ENCODE assay signal across 12 cellular contexts in the genomic region with DNA sequence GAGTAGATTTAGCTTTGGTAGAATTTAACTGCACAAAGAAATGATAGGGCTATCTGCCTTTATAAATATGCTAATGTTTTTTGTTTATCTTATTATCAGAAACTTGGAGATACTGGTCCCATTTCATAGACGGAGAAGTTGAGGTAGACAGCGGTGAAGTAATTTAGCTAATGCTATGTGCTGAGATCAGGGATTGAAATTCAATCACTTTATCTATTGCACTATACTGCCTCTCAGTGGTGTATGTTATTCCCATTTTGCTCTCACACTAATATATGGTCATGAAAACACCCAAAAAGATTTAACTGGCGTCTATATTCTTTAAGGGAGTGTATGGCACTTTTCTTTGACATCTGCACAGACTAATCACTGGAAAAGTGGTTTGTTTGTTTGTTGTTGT.
DNase-seq lines count a peak whose midpoint lies in the region; ATAC-seq, FAIRE-seq and TF ChIP-seq lines count a peak whose summit lies in the region.
"Had no signal": no experiment of that assay in that cellular context is flagged by ENCODE, and none has a peak within 500 bp of the region (broad histone marks: within the 10 kb centered on the region; RNA-seq: fewer than 3 reads in every experiment).

No MANE protein-coding gene starts in this region.

- H3K4me3 ChIP-seq in A549, result no peak overlapping the region

- ATAC-seq in A549 (peak in 1 of 2 experiments; percentile 79; a peak in 4 of 6 replicates), foreskin keratinocyte (peak; percentile 63), Right ventricle myocardium inferior (no peak)
- ATAC-seq: T-helper 17 cell had no signal

- no peak overlapping the region for H3K27ac ChIP-seq in A549
- no peak overlapping the region for H3K27ac ChIP-seq in foreskin keratinocyte

- H3K9me3 ChIP-seq in A549, result no peaks in the 10 kb centered on the region

- intact Hi-C loops in Right ventricle myocardium inferior (cut with DNase I), result no loop called here

- 20% methylated on average over 3 of the region's 3 CpGs for WGBS in A549 (ENCODE audit: missing lambda C conversion rate)

- DNase-seq in A549 (ENCODE audit: low read depth in 1 of 2, low spot score in 1 of 2) (peak; percentile 18 to 20), GM13976 (ENCODE audit: low spot score) (peak; percentile 8), RPMI7951 (ENCODE audit: low read depth) (peak; percentile 19), foreskin keratinocyte (peak in 1 of 2 donors; percentile 19), activated gamma-delta T cell (lab: John Stamatoyannopoulos, UW) (no peak), COR-L47 (lab: John Stamatoyannopoulos, UW) (no peak), midbrain (lab: John Stamatoyannopoulos, UW) (no peak), Right ventricle myocardium inferior (ENCODE audit: missing footprints) (no peak)
- DNase-seq: activated naive CD4-positive, alpha-beta T cell treated with anti-CD3 and anti-CD28 coated beads, Interleukin-2, amount 10 ng/mL, durations not matched to agents 7 days and 5 days; KG1; stimulated activated CD4-positive, alpha-beta T cell treated with anti-CD3 and anti-CD28 coated beads, Interleukin-15, amount 100 ng/mL, for 24 hours; T-helper 17 cell had no signal

- H3K4me2 ChIP-seq in A549, result no peak overlapping the region

- no peak for TF ChIP-seq POLR2A in A549 (IDR thresholded peaks at IDR 0.05; ENCODE audit: low read length)

- FAIRE-seq in A549 (lab: Jason Lieb, UNC), result peak; percentile 18

- TF ChIP-seq RAD21 in A549 (conservative IDR thresholded peaks at IDR 0.05 in 1 of 2, IDR thresholded peaks at IDR 0.05 in 1 of 2), result peak; percentile 66 to 69

- POLR2A ChIA-PET in A549 (lab: Yijun Ruan, JAX), result no interaction called here

- peaks cover 21% of the 10 kb centered on the region for H3K27me3 ChIP-seq in foreskin keratinocyte

- no peak for TF ChIP-seq EP300 in A549 (IDR thresholded peaks at IDR 0.05)

- CTCF ChIA-PET in A549 (lab: Yijun Ruan, JAX), result interaction anchor here (0.7 to 3.3 kb wide), 10 partner anchors 10 to 1936 kb away, joined by 3 to 14 read pairs (median 4); no protein-coding TSS in a partner anchor

- in situ Hi-C loops in GM13976 (cut with MboI; ENCODE audit: low sequenced_read_pairs, unreplicated experiment), result no loop called here

- H3K4me1 ChIP-seq in A549 (no peaks in the 10 kb centered on the region), foreskin keratinocyte (no peaks in the 10 kb centered on the region)

- peak; percentile 51; the same call in 2 of the 3 replicates for TF ChIP-seq CTCF in A549 (IDR thresholded peaks at IDR 0.05)
- peak; percentile 13 for TF ChIP-seq CTCF in GM13976 (IDR thresholded peaks at IDR 0.05; ENCODE audit: borderline replicate concordance, control extremely low read depth, extremely low read depth, insufficient read depth, missing control alignments)
- peak; percentile 72 for TF ChIP-seq CTCF in foreskin keratinocyte (conservative IDR thresholded peaks at IDR 0.05)

TF ChIP-seq in A549, 52 proteins besides CTCF, POLR2A, EP300 and RAD21:
- TF ChIP-seq SMC3 (IDR thresholded peaks at IDR 0.05), result peak; percentile 60; the same call in 2 of the 3 replicates
- TF ChIP-seq, protein P1, sequence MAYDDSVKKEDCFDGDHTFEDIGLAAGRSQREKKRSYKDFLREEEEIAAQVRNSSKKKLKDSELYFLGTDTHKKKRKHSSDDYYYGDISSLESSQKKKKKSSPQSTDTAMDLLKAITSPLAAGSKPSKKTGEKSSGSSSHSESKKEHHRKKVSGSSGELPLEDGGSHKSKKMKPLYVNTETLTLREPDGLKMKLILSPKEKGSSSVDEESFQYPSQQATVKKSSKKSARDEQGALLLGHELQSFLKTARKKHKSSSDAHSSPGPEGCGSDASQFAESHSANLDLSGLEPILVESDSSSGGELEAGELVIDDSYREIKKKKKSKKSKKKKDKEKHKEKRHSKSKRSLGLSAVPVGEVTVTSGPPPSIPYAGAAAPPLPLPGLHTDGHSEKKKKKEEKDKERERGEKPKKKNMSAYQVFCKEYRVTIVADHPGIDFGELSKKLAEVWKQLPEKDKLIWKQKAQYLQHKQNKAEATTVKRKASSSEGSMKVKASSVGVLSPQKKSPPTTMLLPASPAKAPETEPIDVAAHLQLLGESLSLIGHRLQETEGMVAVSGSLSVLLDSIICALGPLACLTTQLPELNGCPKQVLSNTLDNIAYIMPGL (CRISPR knock-in tag; IDR thresholded peaks at IDR 0.05; ENCODE audit: borderline replicate concordance), result no peak
TF ChIP-seq in A549: peak in this region for 1.

Comparison
In these comparisons a context has a peak if more than half of its experiments do, and no peak if none do; other contexts are left out.
1. DNase-seq: peak in A549 (2 of 2), GM13976 (single experiment) and RPMI7951 (single experiment); none in activated gamma-delta T cell (single experiment), COR-L47 (single experiment), midbrain (single experiment) and Right ventricle myocardium inferior (single experiment).
2. CTCF ChIP-seq: peak in every context shown above with its lines; median percentile 72 in foreskin keratinocyte; 51 in A549; 13 in GM13976.